In genomic region chr20:3483309-3483708, GRCh38 we compare ENCODE assay signal across 29 cellular contexts.
"Had no signal": no experiment of that assay in that cellular context is flagged by ENCODE, and none has a peak within 500 bp of the region (broad histone marks: within the 10 kb centered on the region; RNA-seq: fewer than 3 reads in every experiment).

No MANE protein-coding gene starts in this region.

- H3K4me3 ChIP-seq: breast epithelium, esophagus squamous epithelium, heart right ventricle, left lung, lung, pancreas, prostate gland, tibial nerve, uterus had no signal

- H3K27ac Mint-ChIP-seq: activated CD8-positive, alpha-beta memory T cell treated with anti-CD3 and anti-CD28 coated beads, Interleukin-2, amount 10 ng/mL, durations not matched to agents 7 days and 5 days; activated CD8-positive, alpha-beta T cell treated with anti-CD3 and anti-CD28 coated beads, Interleukin-2, amount 10 ng/mL, durations not matched to agents 7 days and 5 days; activated naive CD4-positive, alpha-beta T cell treated with anti-CD3 and anti-CD28 coated beads, Interleukin-2, amount 50 U/mL, for 24 hours; activated naive CD8-positive, alpha-beta T cell treated with anti-CD3 and anti-CD28 coated beads, Interleukin-2, amount 50 U/mL, for 24 hours; activated T-helper 2 cell treated with anti-CD3 and anti-CD28 coated beads, Interferon-gamma antibody, Interleukin-2, Interleukin-4, amounts not matched to agents 10 μg/mL and 5 μg/mL and 100 μg/mL, durations not matched to agents 14 hours and 24 hours and 36 hours; dendritic cell treated with granulocyte-macrophage colony-stimulating factor and Interleukin-4, amounts not matched to agents 40 ng/mL and 50 ng/mL, for 4 days; endodermal cell; T-helper 17 cell had no signal

- DNase-seq: activated CD4-positive, alpha-beta T cell treated with anti-CD3 and anti-CD28 coated beads for 1 hour; activated CD8-positive, alpha-beta memory T cell treated with anti-CD3 and anti-CD28 coated beads, Interleukin-2, amount 10 ng/mL, durations not matched to agents 7 days and 5 days; activated CD8-positive, alpha-beta T cell treated with anti-CD3 and anti-CD28 coated beads, Interleukin-2, amount 10 ng/mL, durations not matched to agents 7 days and 5 days; activated naive CD8-positive, alpha-beta T cell treated with anti-CD3 and anti-CD28 coated beads, Interleukin-2, amount 50 U/mL, for 24 hours; activated T-cell treated with anti-CD3 and anti-CD28 coated beads, Interleukin-2, amount 50 U/mL, for 48 hours; amygdala; central memory CD4-positive, alpha-beta T cell; endodermal cell; esophagus squamous epithelium; foreskin melanocyte; heart right ventricle; kidney glomerular epithelial cell; left lung; midbrain; naive thymus-derived CD4-positive, alpha-beta T cell; pancreas; retina; stimulated activated CD4-positive, alpha-beta T cell treated with anti-CD3 and anti-CD28 coated beads, Interleukin-15, amount 100 ng/mL, for 24 hours; stimulated activated naive CD4-positive, alpha-beta T cell treated with Interleukin-2 at 50 U/mL for 16 hours; T-helper 17 cell; T1000; uterus had no signal

- H3K4me1 ChIP-seq: breast epithelium, prostate gland had no signal

- ATAC-seq: activated CD8-positive, alpha-beta memory T cell treated with anti-CD3 and anti-CD28 coated beads, Interleukin-2, amount 10 ng/mL, durations not matched to agents 7 days and 5 days; activated CD8-positive, alpha-beta T cell treated with anti-CD3 and anti-CD28 coated beads, Interleukin-2, amount 10 ng/mL, durations not matched to agents 7 days and 5 days; activated naive CD8-positive, alpha-beta T cell treated with anti-CD3 and anti-CD28 coated beads, Interleukin-2, amount 50 U/mL, for 24 hours; heart right ventricle; left lung; naive thymus-derived CD4-positive, alpha-beta T cell; T-helper 17 cell had no signal

- H3K27me3 ChIP-seq: breast epithelium, esophagus squamous epithelium, heart right ventricle, left lung, pancreas, tibial nerve, uterus had no signal

- H3K36me3 ChIP-seq: breast epithelium, esophagus squamous epithelium, left lung, pancreas, prostate gland, uterus had no signal

- H3K9me3 ChIP-seq: pancreas, prostate gland, uterus had no signal

- H3K27me3 Mint-ChIP-seq: activated CD8-positive, alpha-beta memory T cell treated with anti-CD3 and anti-CD28 coated beads, Interleukin-2, amount 10 ng/mL, durations not matched to agents 7 days and 5 days; activated naive CD4-positive, alpha-beta T cell treated with anti-CD3 and anti-CD28 coated beads, Interleukin-2, amount 50 U/mL, for 24 hours; activated naive CD8-positive, alpha-beta T cell treated with anti-CD3 and anti-CD28 coated beads, Interleukin-2, amount 50 U/mL, for 24 hours; dendritic cell treated with granulocyte-macrophage colony-stimulating factor and Interleukin-4, amounts not matched to agents 40 ng/mL and 50 ng/mL, for 4 days; naive thymus-derived CD4-positive, alpha-beta T cell; T-helper 17 cell had no signal

- H3K4me3 Mint-ChIP-seq: activated CD8-positive, alpha-beta memory T cell treated with anti-CD3 and anti-CD28 coated beads, Interleukin-2, amount 10 ng/mL, durations not matched to agents 7 days and 5 days; activated CD8-positive, alpha-beta T cell treated with anti-CD3 and anti-CD28 coated beads, Interleukin-2, amount 10 ng/mL, durations not matched to agents 7 days and 5 days; activated naive CD4-positive, alpha-beta T cell treated with anti-CD3 and anti-CD28 coated beads, Interleukin-2, amount 50 U/mL, for 24 hours; activated naive CD8-positive, alpha-beta T cell treated with anti-CD3 and anti-CD28 coated beads, Interleukin-2, amount 50 U/mL, for 24 hours; dendritic cell treated with granulocyte-macrophage colony-stimulating factor and Interleukin-4, amounts not matched to agents 40 ng/mL and 50 ng/mL, for 4 days; endodermal cell; naive thymus-derived CD4-positive, alpha-beta T cell; T-helper 17 cell had no signal

- H3K4me1 Mint-ChIP-seq: activated CD8-positive, alpha-beta memory T cell treated with anti-CD3 and anti-CD28 coated beads, Interleukin-2, amount 10 ng/mL, durations not matched to agents 7 days and 5 days; endodermal cell had no signal

- H3K27ac ChIP-seq: breast epithelium, esophagus squamous epithelium, heart right ventricle, left lung, prostate gland, tibial nerve, uterus had no signal
